Comparison of ENCODE assay signal across 8 cellular contexts in the genomic region with DNA sequence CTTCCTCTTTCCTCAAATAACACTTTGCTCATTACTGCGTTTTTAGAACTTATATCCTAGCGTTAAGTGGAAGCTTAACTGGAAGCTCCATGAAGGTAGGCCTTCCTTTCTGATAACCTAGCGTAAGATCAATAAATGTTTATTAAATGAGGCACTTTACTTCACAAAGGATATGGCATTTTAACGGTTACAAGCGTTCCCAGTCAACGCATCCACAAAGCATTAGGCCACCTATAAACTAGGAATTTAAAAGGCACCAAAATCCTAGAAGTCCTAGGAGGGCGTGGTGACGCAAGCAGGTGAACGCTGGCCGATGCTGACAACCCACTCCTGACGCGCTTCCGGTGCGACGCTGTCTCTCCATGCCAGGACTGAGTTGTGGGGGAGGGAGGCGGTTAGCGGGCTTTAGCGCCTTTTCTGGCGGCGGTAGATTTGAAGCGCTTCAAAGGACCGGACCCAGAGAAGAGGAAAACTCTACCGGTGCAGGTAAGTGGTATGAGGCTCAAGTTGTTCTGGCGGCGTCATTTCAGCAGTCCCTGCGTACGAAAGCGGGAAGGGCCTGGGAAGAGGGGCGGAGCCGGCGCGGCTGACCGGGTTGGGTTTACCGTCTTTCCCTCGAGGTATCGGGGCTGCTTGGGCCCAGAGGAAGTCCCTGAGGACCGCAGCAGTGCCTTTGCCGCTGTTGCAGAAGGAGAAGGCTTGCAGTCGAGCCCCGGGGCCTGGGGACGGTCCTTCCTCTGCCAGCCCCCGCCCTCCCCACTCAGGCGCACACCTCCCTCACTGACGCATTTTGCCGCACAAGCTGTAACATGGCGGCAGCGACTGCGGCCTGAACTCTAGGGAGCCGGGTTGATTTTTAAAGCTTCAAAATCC. TPM values are rescaled to one million over a fixed set of nuclear protein-coding genes. Genes with fewer than 3 reads are reported as not detected.
DNase-seq lines count a peak whose midpoint lies in the region; ATAC-seq, FAIRE-seq and TF ChIP-seq lines count a peak whose summit lies in the region.

A gene (plus strand): TSS at position 347 of the 873 bp plus-strand sequence. CDS start 19,691 bp downstream, outside the sequence.

- FAIRE-seq in small intestine (lab: Jason Lieb, UNC) = no peak

- H3K4me3 ChIP-seq in breast epithelium (peak within 1 kb of the TSS; percentile 76 to 86 (median 84)), small intestine (ENCODE audit: low read depth in 1 of 2, low read length in 2 of 2) (peak within 1 kb of the TSS; percentile 76 to 86)

- H3K27me3 ChIP-seq in breast epithelium (no peaks in the 10 kb centered on the region), small intestine (ENCODE audit: control insufficient read depth in 2 of 2, insufficient read depth in 2 of 2, low read length in 2 of 2) (no peaks in the 10 kb centered on the region)

- H3K36me3 ChIP-seq in breast epithelium = no peaks in the 10 kb centered on the region
- H3K36me3 ChIP-seq in small intestine (ENCODE audit: control insufficient read depth in 2 of 2, insufficient read depth in 2 of 2, low read length in 2 of 2) = no peaks in the 10 kb centered on the region

- 4 to 5% (median 5%) methylated on average over 44 to 49 of the region's 49 CpGs for WGBS in small intestine, 3 donors

- H3K9me3 ChIP-seq in breast epithelium (no peaks in the 10 kb centered on the region), small intestine (ENCODE audit: control insufficient read depth, low read depth) (no peaks in the 10 kb centered on the region)

- H3K27ac ChIP-seq in VCaP (peak within 1 kb of the TSS; percentile 92), breast epithelium (peak within 1 kb of the TSS; percentile 98 to 99), small intestine (ENCODE audit: low read depth in 1 of 2, low read length in 1 of 2) (peak within 1 kb of the TSS; percentile 95 to 99)

- intact Hi-C loops in breast epithelium (cut with DNase I; ENCODE audit: low total_unique reads) = no loop called here

- ATAC-seq in HG03066 (IDR thresholded peaks at IDR 0.05; ENCODE audit: low read depth, unreplicated experiment) = peak; percentile 94

- TF ChIP-seq POLR2A in GM18526 (IDR thresholded peaks at IDR 0.05; ENCODE audit: extremely low read depth, insufficient read length) (peak; percentile 51), breast epithelium (IDR thresholded peaks at IDR 0.05) (peak; percentile 32)

- DNase-seq in A172 (ENCODE audit: low spot score) (peak; percentile 94), NCI-H2171 (lab: John Stamatoyannopoulos, UW) (peak; percentile 91), breast epithelium (ENCODE audit: low spot score in 2 of 2) (peak; percentile 84), iPS-NIHi11 (ENCODE audit: low spot score) (peak; percentile 91), small intestine (peak; percentile 95)

- TF ChIP-seq CTCF in VCaP (conservative IDR thresholded peaks at IDR 0.05) (no peak), breast epithelium (IDR thresholded peaks at IDR 0.05) (no peak)

- peaks cover 0 to 12% of the 10 kb centered on the region in 2 donors for H3K4me1 ChIP-seq in breast epithelium
- peaks cover 0 to 3% of the 10 kb centered on the region in 2 donors for H3K4me1 ChIP-seq in small intestine (ENCODE audit: control insufficient read depth in 2 of 2, insufficient read depth in 1 of 2, low read depth in 1 of 2, low read length in 1 of 2)

RNA-seq across cellular contexts. Expression of the gene that starts here (rescaled TPM):
- total RNA-seq in A172 (2014; rRNA removed; shearing (Covaris generic)) = 30.4 and 48.6 TPM in 2 replicates
- 10 to 100 TPM; 35.5 to 67.9 (median 50.1) TPM for total RNA-seq in breast epithelium
- polyA plus RNA-seq in small intestine = 10 to 100 TPM; 33.5 to 56.5 (median 45.2) TPM

Comparison
In these comparisons a context has a peak if more than half of its experiments do, and no peak if none do; other contexts are left out.
1. Peak in every context shown above with its lines: DNase-seq, ATAC-seq, H3K4me3 ChIP-seq and H3K27ac ChIP-seq.